In the genomic region with DNA sequence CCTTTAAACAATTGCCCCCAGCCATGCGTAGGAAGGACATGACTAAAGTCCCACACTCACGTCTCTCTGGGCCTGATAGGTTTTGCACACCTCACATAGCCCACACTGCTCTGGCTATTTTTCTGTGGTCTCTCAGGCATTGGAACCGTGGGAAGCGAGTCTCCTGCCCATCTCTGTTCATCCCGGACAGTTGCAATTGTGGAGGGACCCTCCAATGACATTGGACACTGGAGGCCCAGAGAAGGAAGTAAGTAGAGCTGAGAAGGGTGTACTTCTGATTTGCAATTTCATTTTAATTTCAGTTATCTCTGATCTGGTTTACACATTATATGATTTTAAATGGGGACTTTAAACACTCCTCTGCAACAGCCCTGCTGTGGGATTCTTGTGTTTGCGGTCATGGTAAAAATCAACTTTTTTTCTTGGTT, we compare ENCODE assay signal across 23 cellular contexts. TPM values are rescaled to one million over a fixed set of nuclear protein-coding genes. Genes with fewer than 3 reads are reported as not detected.
DNase-seq lines count a peak whose midpoint lies in the region; ATAC-seq, FAIRE-seq and TF ChIP-seq lines count a peak whose summit lies in the region.
"Had no signal": no experiment of that assay in that cellular context is flagged by ENCODE, and none has a peak within 500 bp of the region (broad histone marks: within the 10 kb centered on the region; RNA-seq: fewer than 3 reads in every experiment).

No MANE protein-coding gene starts in this region.

- peak overlapping the region; percentile 37; the same call in 1 of the 2 replicates for H3K4me2 ChIP-seq in K562 (ENCODE audit: insufficient read depth, low read length)
- H3K4me2 ChIP-seq in hepatocyte, result peak overlapping the region; percentile 25

- no peaks in the 10 kb centered on the region for H3K27me3 ChIP-seq in K562 (ENCODE audit: control insufficient read depth in 2 of 2, insufficient read depth in 2 of 2, low read length in 2 of 2)
- no peaks in the 10 kb centered on the region for H3K27me3 ChIP-seq in hepatocyte
- H3K27me3 ChIP-seq in gastrocnemius medialis, result no peaks in the 10 kb centered on the region

- H2AFZ ChIP-seq in K562 (ENCODE audit: low read depth, low read length), result peak overlapping the region; percentile 86
- H2AFZ ChIP-seq in hepatocyte, result no peak overlapping the region

- FAIRE-seq in K562 (lab: Jason Lieb, UNC), result no peak
- FAIRE-seq: A204.1, D721Med, G401.6, GM12891, HTR-8/SVneo had no signal

- H3K27ac ChIP-seq in K562 (ENCODE audit: extremely low read depth, low read depth, low read length) (no peak overlapping the region), hepatocyte (peak overlapping the region; percentile 66), gastrocnemius medialis (peak overlapping the region in 3 of 4 donors; percentile 50 to 75 (median 68))

- H3K4me3 ChIP-seq in K562, result no peak overlapping the region
- no peak overlapping the region for H3K4me3 ChIP-seq in hepatocyte
- no peak overlapping the region for H3K4me3 ChIP-seq in gastrocnemius medialis

- TF ChIP-seq POLR2A in K562 (conservative IDR thresholded peaks at IDR 0.05), result no peak
- TF ChIP-seq POLR2A in gastrocnemius medialis (IDR thresholded peaks at IDR 0.05), result no peak

- no peak for TF ChIP-seq EP300 in K562 (IDR thresholded peaks at IDR 0.05; ENCODE audit: low read length)

- WGBS in K562 (ENCODE audit: insufficient coverage, low coverage, missing lambda C conversion rate), result 47% methylated on average over 5 of the region's 6 CpGs
- 88% methylated on average over 6 of the region's 6 CpGs for WGBS in hepatocyte (ENCODE audit: low lambda C conversion rate, missing lambda C conversion rate)

- ATAC-seq in K562 (0 out of 3 replicates have a peak, but pooled peaks have one; percentile 19), gastrocnemius medialis (no peak), GM19463 (IDR thresholded peaks at IDR 0.05; ENCODE audit: unreplicated experiment) (no peak)
- ATAC-seq: HCT116 had no signal

- no peaks in the 10 kb centered on the region for H3K9me2 ChIP-seq in hepatocyte (replicated peaks; ENCODE audit: insufficient read depth)

- H4K20me1 ChIP-seq in K562 (replicated peaks; ENCODE audit: control insufficient read depth, insufficient read depth, low read length) (no peaks in the 10 kb centered on the region), hepatocyte (ENCODE audit: insufficient read depth, poor library complexity, severe bottlenecking) (no peaks in the 10 kb centered on the region)

- no peak overlapping the region for H3K9ac ChIP-seq in K562 (ENCODE audit: insufficient read depth in 1 of 2, low read depth in 2 of 2, low read length in 2 of 2)

- CTCF ChIA-PET in K562 (lab: Yijun Ruan, JAX; ENCODE audit: low intra/inter-chr PET ratio), result no interaction called here

- H3K36me3 ChIP-seq in K562 (ENCODE audit: control insufficient read depth, insufficient read depth, low read length) (no peaks in the 10 kb centered on the region), hepatocyte (replicated peaks; ENCODE audit: insufficient read depth, low read depth) (no peaks in the 10 kb centered on the region), gastrocnemius medialis (no peaks in the 10 kb centered on the region)
- H3K36me3 ChIP-seq: BE2C had no signal

- intact Hi-C loops in K562 (cut with micrococcal nuclease) (no loop called here), gastrocnemius medialis (cut with DNase I; ENCODE audit: low total_unique reads) (no loop called here)

- H3K79me2 ChIP-seq in K562 (ENCODE audit: control insufficient read depth, insufficient read depth, low read length) (no peaks in the 10 kb centered on the region), hepatocyte (no peaks in the 10 kb centered on the region)

- H3K9me3 ChIP-seq in K562 (replicated peaks; ENCODE audit: control insufficient read depth, insufficient read depth, low read depth, low read length) (no peaks in the 10 kb centered on the region), hepatocyte (ENCODE audit: low read depth) (no peaks in the 10 kb centered on the region), gastrocnemius medialis (no peaks in the 10 kb centered on the region)
- H3K9me3 ChIP-seq: BE2C had no signal

- POLR2A ChIA-PET in K562 (lab: Yijun Ruan, JAX), result interaction anchor here (0.8 to 1.5 kb wide), 2 partner anchors 12 to 23 kb away, joined by 4 read pairs; partner anchors contain the start of gene CST3

- in situ Hi-C loops in K562 (cut with MboI) (no loop called here), gastrocnemius medialis (cut with MboI; ENCODE audit: low sequenced_read_pairs in 4 of 4) (no loop called here)

- H3K4me1 ChIP-seq in K562 (replicated peaks in 1 of 2; ENCODE audit: control insufficient read depth in 2 of 2, insufficient read depth in 2 of 2, low read length in 2 of 2) (peaks cover 5 to 14% of the 10 kb centered on the region in 2 experiments; a peak in 4 of 5 replicates), hepatocyte (ENCODE audit: insufficient read depth) (peaks cover 34% of the 10 kb centered on the region), gastrocnemius medialis (peaks cover 15 to 19% of the 10 kb centered on the region in 2 donors)
- H3K4me1 ChIP-seq: BE2C had no signal

- no TSS peak for BruUV-seq in K562 (replicated peaks; lab: Mats Ljungman, UMichigan)

- H3K9me1 ChIP-seq in K562 (ENCODE audit: control insufficient read depth, insufficient read depth, low read length), result no peaks in the 10 kb centered on the region

- TF ChIP-seq RAD21 in K562 (CRISPR knock-in tag; conservative IDR thresholded peaks at IDR 0.05 in 1 of 2, IDR thresholded peaks at IDR 0.05 in 1 of 2), result no peak

- DNase-seq in OCI-M1 (lab: John Stamatoyannopoulos, UW) (peak; percentile 19), K562 (ENCODE audit: extremely low read depth in 1 of 4, low spot score in 3 of 4) (no peak), hepatocyte (ENCODE audit: low spot score) (no peak), gastrocnemius medialis (no peak), ureter (ENCODE audit: low spot score) (no peak), putamen (ENCODE audit: low spot score) (no peak)
- DNase-seq: ACHN; BE2C; C1 segment of cervical spinal cord; CD4-positive, CD25-positive, alpha-beta regulatory T cell; CD8-positive, alpha-beta memory T cell; COR-L47; GOT3; H7; HFFc6 had no signal

- TF ChIP-seq CTCF in K562 (IDR thresholded peaks at IDR 0.05 in 2 of 3, conservative IDR thresholded peaks at IDR 0.05 in 1 of 3; ENCODE audit: insufficient read depth in 2 of 3, low read depth in 1 of 3, low read length in 3 of 3) (no peak), hepatocyte (IDR thresholded peaks at IDR 0.05; ENCODE audit: poor library complexity) (no peak), gastrocnemius medialis (IDR thresholded peaks at IDR 0.05 in 4 of 5, conservative IDR thresholded peaks at IDR 0.05 in 1 of 5) (no peak)

RNA-seq across cellular contexts. Expression of gene CST3, which starts 23.3 kb away (rescaled TPM):
- 9.8 and 40.0 TPM in 2 replicates for total RNA-seq in K562 (2011; cell fraction: chromatin; rRNA removed; ENCODE audit: low replicate concordance)
- total RNA-seq in K562 (2011; cell fraction: nucleolus; rRNA removed), result 96.9 and 115 TPM in 2 replicates
- total RNA-seq in K562 (2011; cell fraction: nucleoplasm; rRNA removed), result 57.6 and 64.2 TPM in 2 replicates
- 66.7 and 81.2 TPM in 2 replicates for total RNA-seq in K562 (2014; rRNA removed)
- 14.8 and 23.1 TPM in 2 replicates for total RNA-seq in K562 (2014; rRNA removed; fragmentation: Illumina TruSeq; extraction: Trizol)
- 42.9 and 48.5 TPM in 2 replicates for total RNA-seq in K562 (2015; rRNA removed; fragmentation: Illumina TruSeq; extraction: Trizol)
- 111 and 113 TPM in 2 replicates for total RNA-seq in K562 (2021)
- 46.6 and 83.5 TPM in 2 replicates for polyA plus RNA-seq in K562 (2011; rRNA removed)
- 110 and 262 TPM in 2 replicates for polyA plus RNA-seq in K562 (2011; cell fraction: cytosol; rRNA removed)
- 22.3 and 27.1 TPM in 2 replicates for polyA plus RNA-seq in K562 (2011; cell fraction: nucleus; rRNA removed)
- polyA plus RNA-seq in K562 (2012), result 114 and 177 TPM in 2 replicates
- polyA plus RNA-seq in K562 (2014; fragmentation: Illumina TruSeq; extraction: Trizol), result 52.1 and 55.2 TPM in 2 replicates
- polyA plus RNA-seq in K562 (2014; fragmentation: Nextera tagmentation; extraction: Ambion mirVana), result 10 to 100 TPM in 1 of 2 experiments, 1 to 10 TPM in 1; 8.7 to 12.4 TPM
- polyA plus RNA-seq in K562 (2014; rRNA removed), result 103 and 110 TPM in 2 replicates
- 20.5 and 29.9 TPM in 2 replicates for polyA minus RNA-seq in K562 (2011; rRNA and poly(A)+ RNA removed)
- polyA minus RNA-seq in K562 (2011; cell fraction: cytosol; rRNA and poly(A)+ RNA removed), result 56.7 and 67.3 TPM in 2 replicates
- polyA minus RNA-seq in K562 (2011; cell fraction: nucleus; rRNA and poly(A)+ RNA removed), result 11.2 and 12.6 TPM in 2 replicates
- 881 and 921 TPM in 2 replicates for total RNA-seq in hepatocyte
- polyA plus RNA-seq in hepatocyte, result 2,777 and 2,850 TPM in 2 replicates
- 1,000 to 10,000 TPM in 1 of 4 donors, 100 to 1,000 TPM in 3; 461 to 1,821 (median 697) TPM for total RNA-seq in gastrocnemius medialis
- 544 TPM for total RNA-seq in ureter

RNA-seq across cellular contexts. Expression of gene CST4, which starts 27.8 kb away (rescaled TPM):
- not detected in 2 replicates for total RNA-seq in K562 (2011; cell fraction: chromatin; rRNA removed; ENCODE audit: low replicate concordance)
- not detected in 2 replicates for total RNA-seq in K562 (2011; cell fraction: nucleolus; rRNA removed)
- total RNA-seq in K562 (2011; cell fraction: nucleoplasm; rRNA removed), result not detected in 2 replicates
- total RNA-seq in K562 (2014; rRNA removed), result not detected in 2 replicates
- not detected in 2 replicates for total RNA-seq in K562 (2014; rRNA removed; fragmentation: Illumina TruSeq; extraction: Trizol)
- not detected in 2 replicates for total RNA-seq in K562 (2015; rRNA removed; fragmentation: Illumina TruSeq; extraction: Trizol)
- total RNA-seq in K562 (2021), result not detected in 2 replicates
- polyA plus RNA-seq in K562 (2011; rRNA removed), result not detected in 2 replicates
- not detected in 2 replicates for polyA plus RNA-seq in K562 (2011; cell fraction: cytosol; rRNA removed)
- not detected in 2 replicates for polyA plus RNA-seq in K562 (2011; cell fraction: nucleus; rRNA removed)
- not detected in 2 replicates for polyA plus RNA-seq in K562 (2012)
- not detected in 2 replicates for polyA plus RNA-seq in K562 (2014; fragmentation: Illumina TruSeq; extraction: Trizol)
- polyA plus RNA-seq in K562 (2014; fragmentation: Nextera tagmentation; extraction: Ambion mirVana), result not detected
- not detected in 2 replicates for polyA plus RNA-seq in K562 (2014; rRNA removed)
- not detected in 2 replicates for polyA minus RNA-seq in K562 (2011; rRNA and poly(A)+ RNA removed)
- polyA minus RNA-seq in K562 (2011; cell fraction: cytosol; rRNA and poly(A)+ RNA removed), result not detected in 2 replicates
- not detected in 2 replicates for polyA minus RNA-seq in K562 (2011; cell fraction: nucleus; rRNA and poly(A)+ RNA removed)
- 0.23 and 0.52 TPM in 2 replicates for total RNA-seq in hepatocyte
- not detected in 2 replicates for polyA plus RNA-seq in hepatocyte
- not detected for total RNA-seq in gastrocnemius medialis
- not detected for total RNA-seq in ureter
- total RNA-seq: CD4-positive, CD25-positive, alpha-beta regulatory T cell; CD8-positive, alpha-beta memory T cell; H7; HFFc6 had no signal
- polyA plus RNA-seq: CD4-positive, CD25-positive, alpha-beta regulatory T cell; CD8-positive, alpha-beta memory T cell; IgD-negative memory B cell had no signal

RNA-seq across cellular contexts. Expression of gene CST9, which starts 55.3 kb away (rescaled TPM):
- not detected in 2 replicates for total RNA-seq in K562 (2011; cell fraction: chromatin; rRNA removed; ENCODE audit: low replicate concordance)
- not detected in 2 replicates for total RNA-seq in K562 (2011; cell fraction: nucleolus; rRNA removed)
- 0.38 TPM in 1 of 2 replicates, not detected in the other for total RNA-seq in K562 (2011; cell fraction: nucleoplasm; rRNA removed)
- total RNA-seq in K562 (2014; rRNA removed), result not detected in 2 replicates
- total RNA-seq in K562 (2014; rRNA removed; fragmentation: Illumina TruSeq; extraction: Trizol), result not detected in 2 replicates
- total RNA-seq in K562 (2015; rRNA removed; fragmentation: Illumina TruSeq; extraction: Trizol), result not detected in 2 replicates
- not detected in 2 replicates for total RNA-seq in K562 (2021)
- polyA plus RNA-seq in K562 (2011; rRNA removed), result not detected in 2 replicates
- not detected in 2 replicates for polyA plus RNA-seq in K562 (2011; cell fraction: cytosol; rRNA removed)
- not detected in 2 replicates for polyA plus RNA-seq in K562 (2011; cell fraction: nucleus; rRNA removed)
- polyA plus RNA-seq in K562 (2012), result not detected in 2 replicates
- polyA plus RNA-seq in K562 (2014; fragmentation: Illumina TruSeq; extraction: Trizol), result not detected in 2 replicates
- polyA plus RNA-seq in K562 (2014; fragmentation: Nextera tagmentation; extraction: Ambion mirVana), result not detected
- polyA plus RNA-seq in K562 (2014; rRNA removed), result not detected in 2 replicates
- not detected in 2 replicates for polyA minus RNA-seq in K562 (2011; rRNA and poly(A)+ RNA removed)
- not detected in 2 replicates for polyA minus RNA-seq in K562 (2011; cell fraction: cytosol; rRNA and poly(A)+ RNA removed)
- polyA minus RNA-seq in K562 (2011; cell fraction: nucleus; rRNA and poly(A)+ RNA removed), result not detected in 2 replicates
- not detected in 2 replicates for total RNA-seq in hepatocyte
- polyA plus RNA-seq in hepatocyte, result not detected in 2 replicates
- total RNA-seq in gastrocnemius medialis, result not detected
- total RNA-seq in ureter, result not detected
- total RNA-seq: CD4-positive, CD25-positive, alpha-beta regulatory T cell; CD8-positive, alpha-beta memory T cell; H7; HFFc6 had no signal
- polyA plus RNA-seq: CD4-positive, CD25-positive, alpha-beta regulatory T cell; CD8-positive, alpha-beta memory T cell; IgD-negative memory B cell had no signal
